8 cellular contexts compared by ENCODE assay signal in genomic region chr2:161238264-161238558, GRCh38.
DNase-seq lines count a peak whose midpoint lies in the region; ATAC-seq and TF ChIP-seq lines count a peak whose summit lies in the region.

No MANE protein-coding gene starts in this region.

- H3K36me3 ChIP-seq in lung (ENCODE audit: control insufficient read depth in 2 of 2, insufficient read depth in 2 of 2, low read length in 2 of 2), result peaks cover 2% of the 10 kb centered on the region in 2 donors

- no peaks in the 10 kb centered on the region for H3K9me3 Mint-ChIP-seq in activated naive CD4-positive, alpha-beta T cell treated with anti-CD3 and anti-CD28 coated beads, Interleukin-2, amount 10 ng/mL, durations not matched to agents 7 days and 5 days
- no peaks in the 10 kb centered on the region for H3K9me3 Mint-ChIP-seq in MCF 10A (ENCODE audit: unreplicated experiment)
- H3K9me3 Mint-ChIP-seq in type B pancreatic cell, result no peaks in the 10 kb centered on the region

- H3K27me3 ChIP-seq in lung (ENCODE audit: control insufficient read depth, insufficient read depth), result no peaks in the 10 kb centered on the region

- H3K4me3 ChIP-seq in lung, result peak overlapping the region; percentile 5

- 1% methylated on average over 16 of the region's 16 CpGs for WGBS in lung, 2 donors

- no peak overlapping the region for H3K27ac ChIP-seq in lung (ENCODE audit: low read depth in 1 of 2, low read length in 1 of 2)

- H3K36me3 Mint-ChIP-seq in activated naive CD4-positive, alpha-beta T cell treated with anti-CD3 and anti-CD28 coated beads, Interleukin-2, amount 10 ng/mL, durations not matched to agents 7 days and 5 days, result peaks cover 13% of the 10 kb centered on the region
- H3K36me3 Mint-ChIP-seq in MCF 10A (ENCODE audit: insufficient read depth, unreplicated experiment), result peaks cover 10% of the 10 kb centered on the region
- H3K36me3 Mint-ChIP-seq in type B pancreatic cell, result no peaks in the 10 kb centered on the region

- peak overlapping the region; percentile 65 for H3K27ac Mint-ChIP-seq in activated naive CD4-positive, alpha-beta T cell treated with anti-CD3 and anti-CD28 coated beads, Interleukin-2, amount 10 ng/mL, durations not matched to agents 7 days and 5 days
- H3K27ac Mint-ChIP-seq in MCF 10A (ENCODE audit: low read depth, unreplicated experiment) (no peak overlapping the region), type B pancreatic cell (peak overlapping the region; percentile 78)

- peaks cover 6% of the 10 kb centered on the region in 2 donors for H3K4me1 ChIP-seq in lung (ENCODE audit: control insufficient read depth in 2 of 2, insufficient read depth in 2 of 2, low read length in 2 of 2)

- POLR2A ChIA-PET in MCF 10A (lab: Yijun Ruan, JAX), result no interaction called here

- H3K27me3 Mint-ChIP-seq in activated naive CD4-positive, alpha-beta T cell treated with anti-CD3 and anti-CD28 coated beads, Interleukin-2, amount 10 ng/mL, durations not matched to agents 7 days and 5 days, result peaks cover 11% of the 10 kb centered on the region
- no peaks in the 10 kb centered on the region for H3K27me3 Mint-ChIP-seq in MCF 10A (ENCODE audit: insufficient read depth, unreplicated experiment)
- H3K27me3 Mint-ChIP-seq in type B pancreatic cell, result peaks cover 12% of the 10 kb centered on the region

- intact Hi-C loops in MCF 10A (cut with micrococcal nuclease), result no loop called here

- peaks cover 32% of the 10 kb centered on the region for H3K4me1 Mint-ChIP-seq in activated naive CD4-positive, alpha-beta T cell treated with anti-CD3 and anti-CD28 coated beads, Interleukin-2, amount 10 ng/mL, durations not matched to agents 7 days and 5 days
- H3K4me1 Mint-ChIP-seq in MCF 10A (ENCODE audit: insufficient read depth, unreplicated experiment) (peaks cover 8% of the 10 kb centered on the region), type B pancreatic cell (ENCODE audit: unreplicated experiment) (peaks cover 18% of the 10 kb centered on the region)

- CTCF ChIA-PET in activated naive CD4-positive, alpha-beta T cell treated with anti-CD3 and anti-CD28 coated beads, Interleukin-2, amount 10 ng/mL, durations not matched to agents 7 days and 5 days (lab: Charles Lee), result interaction anchor here (1.2 kb wide), 1 partner anchor 15 kb away, joined by 6 read pairs; no protein-coding TSS in a partner anchor
- CTCF ChIA-PET in MCF 10A (lab: Yijun Ruan, JAX), result interaction anchor here (1.2 kb wide), 1 partner anchor 15 kb away, joined by 3 read pairs; no protein-coding TSS in a partner anchor

- H3K9me3 ChIP-seq in lung (ENCODE audit: control insufficient read depth in 2 of 2, insufficient read depth in 1 of 2, low read length in 1 of 2), result no peaks in the 10 kb centered on the region

- no TSS peak for BruUV-seq in MCF 10A (replicated peaks; lab: Mats Ljungman, UMichigan)

- ATAC-seq in lung (ENCODE audit: insufficient read depth, low FRiP score) (no peak), GM19023 (IDR thresholded peaks at IDR 0.05; ENCODE audit: unreplicated experiment) (no peak), HG03520 (IDR thresholded peaks at IDR 0.05; ENCODE audit: unreplicated experiment) (no peak)

- TF ChIP-seq CTCF in MCF 10A (IDR thresholded peaks at IDR 0.05; ENCODE audit: unreplicated experiment) (no peak), lung (IDR thresholded peaks at IDR 0.05; ENCODE audit: control extremely low read depth, extremely low read depth) (no peak), type B pancreatic cell (conservative IDR thresholded peaks at IDR 0.05) (no peak)

- no peak for DNase-seq in activated naive CD4-positive, alpha-beta T cell treated with anti-CD3 and anti-CD28 coated beads, Interleukin-2, amount 10 ng/mL, durations not matched to agents 7 days and 5 days
- DNase-seq in activated naive CD4-positive, alpha-beta T cell treated with Interleukin-2 at 50 U/mL for 16 hours, result no peak
- DNase-seq in MCF 10A (ENCODE audit: unreplicated experiment), result no peak
- DNase-seq in lung (ENCODE audit: low spot score), result no peak
- DNase-seq in type B pancreatic cell (ENCODE audit: extremely low spot score, unreplicated experiment), result no peak
- no peak for DNase-seq in AML-193 (lab: John Stamatoyannopoulos, UW)

- peak overlapping the region; percentile 87 for H3K4me3 Mint-ChIP-seq in activated naive CD4-positive, alpha-beta T cell treated with anti-CD3 and anti-CD28 coated beads, Interleukin-2, amount 10 ng/mL, durations not matched to agents 7 days and 5 days
- H3K4me3 Mint-ChIP-seq in MCF 10A (ENCODE audit: unreplicated experiment) (peak overlapping the region; percentile 71), type B pancreatic cell (peak overlapping the region; percentile 95)
